Comparison of ENCODE assay signal across 8 cellular contexts in genomic region chr6:28137458-28138020, GRCh38. TPM values are rescaled to one million over a fixed set of nuclear protein-coding genes. Genes with fewer than 3 reads are reported as not detected.
DNase-seq lines count a peak whose midpoint lies in the region; ATAC-seq and TF ChIP-seq lines count a peak whose summit lies in the region.

No MANE protein-coding gene starts in this region.

- peak overlapping the region; percentile 98 for H3K27ac Mint-ChIP-seq in nephron progenitor cell

- peak overlapping the region; percentile 79 for H3K4me2 ChIP-seq in KMS-11

- peaks cover 12% of the 10 kb centered on the region for H3K36me3 Mint-ChIP-seq in nephron progenitor cell (ENCODE audit: low read depth)

- peaks cover 13% of the 10 kb centered on the region for H3K79me2 ChIP-seq in KMS-11 (ENCODE audit: insufficient read depth, low read depth)

- H2AFZ ChIP-seq in KMS-11 (ENCODE audit: low read depth) = peak overlapping the region; percentile 98

- TF ChIP-seq CTCF in KMS-11 (conservative IDR thresholded peaks at IDR 0.05; ENCODE audit: low read depth, low read length) (no peak), esophagus squamous epithelium (IDR thresholded peaks at IDR 0.05) (no peak), nephron progenitor cell (IDR thresholded peaks at IDR 0.05) (no peak)

- H3K4me3 ChIP-seq in KMS-11 (IDR thresholded peaks at IDR 0.05; ENCODE audit: insufficient read depth, low read depth, low read length) = no peak overlapping the region
- peak overlapping the region; percentile 58 to 88 (median 72) for H3K4me3 ChIP-seq in esophagus squamous epithelium

- peaks cover 57% of the 10 kb centered on the region for H3K4me1 Mint-ChIP-seq in nephron progenitor cell

- 0 to 1% methylated on average over 7 of the region's 7 CpGs for WGBS in esophagus squamous epithelium, 2 donors

- H3K4me3 Mint-ChIP-seq in nephron progenitor cell = peak overlapping the region; percentile 97

- intact Hi-C loops in esophagus squamous epithelium (cut with DNase I) (loop anchor here (10.0 kb wide), 1 partner anchor 217 kb away; no protein-coding TSS in a partner anchor), posterior cingulate gyrus (cut with DNase I) (loop anchor here (10.0 kb wide), 3 partner anchors 53 to 117 kb away; partner anchors contain the start of genes NKAPL, ZKSCAN4, ZNF165 and ZSCAN9)

- no peak for ATAC-seq in HG03095 (IDR thresholded peaks at IDR 0.05; ENCODE audit: unreplicated experiment)

- H3K27ac ChIP-seq in KMS-11 = peak overlapping the region; percentile 69
- H3K27ac ChIP-seq in esophagus squamous epithelium = peak overlapping the region; percentile 82 to 95 (median 90)

- H3K27me3 ChIP-seq in KMS-11 (ENCODE audit: insufficient read depth, low read depth) (no peaks in the 10 kb centered on the region), esophagus squamous epithelium (no peaks in the 10 kb centered on the region)

- H3K9me3 Mint-ChIP-seq in nephron progenitor cell = no peaks in the 10 kb centered on the region

- TF ChIP-seq POLR2A in esophagus squamous epithelium (IDR thresholded peaks at IDR 0.05) = no peak

- H3K36me3 ChIP-seq in KMS-11 (ENCODE audit: insufficient read depth) (no peaks in the 10 kb centered on the region), esophagus squamous epithelium (no peaks in the 10 kb centered on the region)

- peaks cover 12% of the 10 kb centered on the region for H3K27me3 Mint-ChIP-seq in nephron progenitor cell (ENCODE audit: low read depth, poor library complexity)

- H4K20me1 ChIP-seq in KMS-11 (ENCODE audit: insufficient read depth) = no peaks in the 10 kb centered on the region

- H3K9ac ChIP-seq in KMS-11 = peak overlapping the region; percentile 69; the same call in 1 of the 2 replicates

- peaks cover 51% of the 10 kb centered on the region for H3K4me1 ChIP-seq in KMS-11 (ENCODE audit: low read depth, poor library complexity, severe bottlenecking)
- peaks cover 6 to 52% (median 19%) of the 10 kb centered on the region in 3 donors for H3K4me1 ChIP-seq in esophagus squamous epithelium

- DNase-seq in stimulated activated CD4-positive, alpha-beta T cell treated with anti-CD3 and anti-CD28 coated beads, Interleukin-2, amount 100 ng/mL, for 4 hours (ENCODE audit: low read depth) = peak; percentile 37
- DNase-seq in stimulated activated CD4-positive, alpha-beta T cell treated with anti-CD3 and anti-CD28 coated beads, Interleukin-4, amount 100 ng/mL, for 1 hour = no peak
- peak; percentile 32 to 44 for DNase-seq in activated CD4-positive, alpha-beta T cell treated with anti-CD3 and anti-CD28 coated beads for 4 hours
- no peak for DNase-seq in esophagus squamous epithelium (lab: John Stamatoyannopoulos, UW)
- DNase-seq in nephron progenitor cell = no peak
- no peak for DNase-seq in posterior cingulate gyrus

- H3K9me3 ChIP-seq in esophagus squamous epithelium = no peaks in the 10 kb centered on the region

RNA-seq across cellular contexts. Expression of gene ZKSCAN8, which starts 4.1 kb away (rescaled TPM):
- total RNA-seq in esophagus squamous epithelium = 10 to 100 TPM in 1 of 4 donors, 1 to 10 TPM in 3; 2.2 to 17.5 (median 5.9) TPM

RNA-seq across cellular contexts. Expression of gene ZSCAN16, which starts 13.1 kb away (rescaled TPM):
- 1 to 10 TPM; 2.8 to 4.4 (median 3.6) TPM for total RNA-seq in esophagus squamous epithelium

RNA-seq across cellular contexts. Expression of gene ZNF165, which starts 57.2 kb away (rescaled TPM):
- total RNA-seq in esophagus squamous epithelium = 1 to 10 TPM; 1.7 to 6.9 (median 2.2) TPM

Comparison
In these comparisons a context has a peak if more than half of its experiments do, and no peak if none do; other contexts are left out.
1. DNase-seq: peak in stimulated activated CD4-positive, alpha-beta T cell treated with anti-CD3 and anti-CD28 coated beads, Interleukin-2, amount 100 ng/mL, for 4 hours (single experiment) and activated CD4-positive, alpha-beta T cell treated with anti-CD3 and anti-CD28 coated beads for 4 hours (2 of 2); none in stimulated activated CD4-positive, alpha-beta T cell treated with anti-CD3 and anti-CD28 coated beads, Interleukin-4, amount 100 ng/mL, for 1 hour (single experiment), esophagus squamous epithelium (single experiment), nephron progenitor cell (single experiment) and posterior cingulate gyrus (0 of 10).